19 cellular contexts compared by ENCODE assay signal in genomic region chr1:218413179-218413578, GRCh38.
"Had no signal": no experiment of that assay in that cellular context is flagged by ENCODE, and none has a peak within 500 bp of the region (broad histone marks: within the 10 kb centered on the region; RNA-seq: fewer than 3 reads in every experiment).

No MANE protein-coding gene starts in this region.

- H3K36me3 ChIP-seq: colonic mucosa, heart left ventricle, left lung, lower lobe of right lung had no signal

- H3K4me1 ChIP-seq: colonic mucosa, esophagus muscularis mucosa, left lung, lower lobe of right lung had no signal

- H3K27ac ChIP-seq: colonic mucosa, esophagus muscularis mucosa, foreskin keratinocyte, heart left ventricle, hepatocyte, left lung, lower lobe of right lung had no signal

- H3K4me3 ChIP-seq: colonic mucosa, esophagus muscularis mucosa, heart left ventricle, hepatocyte, left lung, lower lobe of right lung, mucosa of descending colon had no signal

- DNase-seq: cerebellar nuclear complex; colonic mucosa; cortex of kidney; effector CD8-positive, alpha-beta T cell; foreskin keratinocyte; heart left ventricle; hypothalamus; immature natural killer cell; islet precursor cell; kidney; kidney glomerular epithelial cell; left colon; left lung; left ventricle myocardium superior; lower lobe of right lung; mesenchymal stem cell; mucosa of descending colon had no signal

- H3K27me3 ChIP-seq: colonic mucosa, esophagus muscularis mucosa, foreskin keratinocyte, heart left ventricle, hepatocyte, left lung had no signal

- H3K9me3 ChIP-seq: colonic mucosa, lower lobe of right lung had no signal

- ATAC-seq: foreskin keratinocyte, heart left ventricle, left colon, left lung, left ventricle myocardium superior, lower lobe of right lung, mucosa of descending colon had no signal
